18 cellular contexts compared by ENCODE assay signal in genomic region chr20:31936430-31936829, GRCh38. TPM values are rescaled to one million over a fixed set of nuclear protein-coding genes. Genes with fewer than 3 reads are reported as not detected.
DNase-seq lines count a peak whose midpoint lies in the region; ATAC-seq and TF ChIP-seq lines count a peak whose summit lies in the region.
"Had no signal": no experiment of that assay in that cellular context is flagged by ENCODE, and none has a peak within 500 bp of the region (broad histone marks: within the 10 kb centered on the region; RNA-seq: fewer than 3 reads in every experiment).

No MANE protein-coding gene starts in this region.

- H3K4me1 ChIP-seq in parathyroid adenoma (peaks cover 49% of the 10 kb centered on the region), Peyer's patch (no peaks in the 10 kb centered on the region)
- H3K4me1 ChIP-seq: BLaER1, Caco-2, HAP-1 had no signal

- H3K4me3 Mint-ChIP-seq in WTC11: no peak overlapping the region
- H3K4me3 Mint-ChIP-seq: B cell; CD4-positive, CD25-positive, alpha-beta regulatory T cell; CD8-positive, alpha-beta T cell had no signal

- H3K79me2 ChIP-seq in parathyroid adenoma: no peaks in the 10 kb centered on the region

- peaks cover 8% of the 10 kb centered on the region for H3K4me1 Mint-ChIP-seq in WTC11
- H3K4me1 Mint-ChIP-seq: B cell; CD4-positive, CD25-positive, alpha-beta regulatory T cell had no signal

- no peak for TF ChIP-seq POLR2A in erythroblast (IDR thresholded peaks at IDR 0.05; ENCODE audit: low read length)
- no peak for TF ChIP-seq POLR2A in Peyer's patch (IDR thresholded peaks at IDR 0.05)

- H3K9me3 ChIP-seq in parathyroid adenoma (ENCODE audit: control insufficient read depth, low read length) (no peaks in the 10 kb centered on the region), Peyer's patch (no peaks in the 10 kb centered on the region)
- H3K9me3 ChIP-seq: BLaER1, Caco-2, HAP-1 had no signal

- H3K27me3 ChIP-seq in H7 (ENCODE audit: control insufficient read depth, insufficient read depth, low read length) (no peaks in the 10 kb centered on the region), parathyroid adenoma (ENCODE audit: control insufficient read depth, insufficient read depth, low read length) (no peaks in the 10 kb centered on the region), brain microvascular endothelial cell (replicated peaks) (no peaks in the 10 kb centered on the region), Peyer's patch (no peaks in the 10 kb centered on the region)
- H3K27me3 ChIP-seq: BLaER1 had no signal

- ATAC-seq in WTC11: 0 out of 2 replicates have a peak, but pooled peaks have one; percentile 13
- ATAC-seq: CD8-positive, alpha-beta T cell; GM12878 had no signal

- DNase-seq in H7: peak; percentile 66
- no peak for DNase-seq in WTC11 (ENCODE audit: low spot score)
- DNase-seq in erythroblast (lab: John Stamatoyannopoulos, UW): no peak
- no peak for DNase-seq in brain microvascular endothelial cell
- no peak for DNase-seq in Peyer's patch
- DNase-seq: Caco-2; CD4-positive, CD25-positive, alpha-beta regulatory T cell; CD8-positive, alpha-beta T cell; DMS153; DND-41; GM23248 had no signal

- POLR2A ChIA-PET in WTC11 (lab: Charles Lee): interaction anchor here (0.7 kb wide), 1 partner anchor 72 kb away, joined by 3 read pairs; no protein-coding TSS in a partner anchor

- no peak overlapping the region for H3K27ac Mint-ChIP-seq in WTC11
- H3K27ac Mint-ChIP-seq: B cell; CD4-positive, CD25-positive, alpha-beta regulatory T cell; CD8-positive, alpha-beta T cell had no signal

- CTCF ChIA-PET in WTC11 (lab: Charles Lee): interaction anchor here (1.0 to 4.1 kb wide), 10 partner anchors 8 to 90 kb away, joined by 3 to 69 read pairs (median 6); partner anchors contain the start of gene PDRG1

- no peak for TF ChIP-seq CTCF in WTC11 (IDR thresholded peaks at IDR 0.05)
- peak; percentile 14 for TF ChIP-seq CTCF in parathyroid adenoma (IDR thresholded peaks at IDR 0.05)
- TF ChIP-seq CTCF in brain microvascular endothelial cell (IDR thresholded peaks at IDR 0.05; ENCODE audit: low read depth, low read length, missing control alignments): no peak
- no peak for TF ChIP-seq CTCF in Peyer's patch (IDR thresholded peaks at IDR 0.05)

- no peaks in the 10 kb centered on the region for H3K36me3 ChIP-seq in H7 (replicated peaks; ENCODE audit: control insufficient read depth, insufficient read depth, low read length)
- no peaks in the 10 kb centered on the region for H3K36me3 ChIP-seq in parathyroid adenoma (ENCODE audit: control insufficient read depth, insufficient read depth, low read length)
- no peaks in the 10 kb centered on the region for H3K36me3 ChIP-seq in brain microvascular endothelial cell (replicated peaks)
- no peaks in the 10 kb centered on the region for H3K36me3 ChIP-seq in Peyer's patch
- H3K36me3 ChIP-seq: BLaER1, HAP-1 had no signal

- H3K27me3 Mint-ChIP-seq in WTC11 (ENCODE audit: low read depth): no peaks in the 10 kb centered on the region; the same call in 1 of the 2 replicates
- H3K27me3 Mint-ChIP-seq: B cell had no signal

- H3K9ac ChIP-seq in parathyroid adenoma: no peak overlapping the region
- H3K9ac ChIP-seq: BLaER1, GM23248 had no signal

- no peak overlapping the region for H3K4me3 ChIP-seq in H7 (ENCODE audit: insufficient read depth, low read depth, low read length)
- no peak overlapping the region for H3K4me3 ChIP-seq in parathyroid adenoma (ENCODE audit: low read depth, low read length)
- H3K4me3 ChIP-seq in brain microvascular endothelial cell (ENCODE audit: low read depth, low read length): no peak overlapping the region
- H3K4me3 ChIP-seq in Peyer's patch: no peak overlapping the region
- H3K4me3 ChIP-seq: BLaER1, GM12878, GM23248, HAP-1 had no signal

- H3K36me3 Mint-ChIP-seq in WTC11: no peaks in the 10 kb centered on the region
- H3K36me3 Mint-ChIP-seq: CD8-positive, alpha-beta T cell had no signal

- in situ Hi-C loops in brain microvascular endothelial cell (cut with HindIII; ENCODE audit: low pct_ligation_motif_present, low sequenced_read_pairs): no loop called here

- no peak overlapping the region for H3K4me2 ChIP-seq in parathyroid adenoma (ENCODE audit: low read length)
- H3K4me2 ChIP-seq: BLaER1 had no signal

- peak overlapping the region; percentile 19 for H2AFZ ChIP-seq in parathyroid adenoma
- H2AFZ ChIP-seq: GM23248 had no signal

- H3K27ac ChIP-seq in parathyroid adenoma (peak overlapping the region; percentile 59), brain microvascular endothelial cell (no peak overlapping the region), Peyer's patch (no peak overlapping the region)
- H3K27ac ChIP-seq: BLaER1, C4-2B, GM23248 had no signal

- no peaks in the 10 kb centered on the region for H3K9me3 Mint-ChIP-seq in WTC11
- H3K9me3 Mint-ChIP-seq: CD8-positive, alpha-beta T cell had no signal

TF ChIP-seq in WTC11, 78 proteins besides CTCF, POLR2A, EP300 and RAD21 (continues in another document):
- TF ChIP-seq AR (CRISPR knock-in tag; IDR thresholded peaks at IDR 0.05) (no peak), NR2C2 (CRISPR knock-in tag; IDR thresholded peaks at IDR 0.05) (no peak), CDX4 (CRISPR knock-in tag; IDR thresholded peaks at IDR 0.05; ENCODE audit: borderline replicate concordance) (no peak), FOXJ3 (CRISPR knock-in tag; IDR thresholded peaks at IDR 0.05; ENCODE audit: borderline replicate concordance) (no peak), TCF7 (CRISPR knock-in tag; IDR thresholded peaks at IDR 0.05; ENCODE audit: low read depth) (no peak), STAT6 (CRISPR knock-in tag; conservative IDR thresholded peaks at IDR 0.05; ENCODE audit: low read depth) (no peak)

RNA-seq across cellular contexts. Expression of gene PDRG1, which starts 15.4 kb away (rescaled TPM):
- total RNA-seq in H7 (2014; rRNA removed; shearing (Covaris generic)): 8.4 and 12.8 TPM in 2 replicates
- 16.0 to 17.6 TPM (median 17.2 TPM) in 3 replicates for total RNA-seq in WTC11 (2021)
- 1 to 10 TPM; 5.1 to 6.6 (median 6.2) TPM for total RNA-seq in Peyer's patch

RNA-seq across cellular contexts. Expression of gene XKR7, which starts 31.5 kb away (rescaled TPM):
- 0.63 and 0.73 TPM in 2 replicates for total RNA-seq in H7 (2014; rRNA removed; shearing (Covaris generic))
- total RNA-seq in WTC11 (2021) (2.3 to 2.6 TPM (median 2.5 TPM) in 3 replicates), Peyer's patch (under 1 TPM in 1 of 4 donors, not detected in 3; 0.38 TPM)
- total RNA-seq: Caco-2; CD8-positive, alpha-beta T cell; GM12878; GM23248; H4 had no signal
